16 cellular contexts compared by ENCODE assay signal in the genomic region with DNA sequence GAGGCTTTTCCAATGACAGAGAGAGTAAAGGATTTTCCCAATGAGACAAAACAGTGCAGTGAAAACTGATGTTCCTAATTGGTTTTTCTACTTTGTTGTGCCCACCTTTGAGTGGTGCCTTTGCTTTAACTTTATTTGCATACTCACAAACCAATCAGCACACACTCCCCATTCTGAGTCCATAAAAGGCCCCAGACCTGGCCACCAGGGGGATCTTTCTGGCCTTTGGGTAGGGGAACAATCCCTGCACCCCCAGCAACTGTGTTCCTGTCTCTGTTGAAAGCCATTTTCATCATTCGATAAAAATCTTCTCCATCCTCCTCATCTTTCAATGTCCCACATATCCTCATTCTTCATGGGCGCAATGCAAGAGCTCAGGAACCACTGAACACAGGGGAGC.
DNase-seq lines count a peak whose midpoint lies in the region; ATAC-seq, FAIRE-seq and TF ChIP-seq lines count a peak whose summit lies in the region.
"Had no signal": no experiment of that assay in that cellular context is flagged by ENCODE, and none has a peak within 500 bp of the region (broad histone marks: within the 10 kb centered on the region; RNA-seq: fewer than 3 reads in every experiment).

No MANE protein-coding gene starts in this region.

- no TSS peak for BruUV-seq in HCT116 (replicated peaks; lab: Mats Ljungman, UMichigan)
- no TSS peak for BruUV-seq in MCF 10A (replicated peaks; lab: Mats Ljungman, UMichigan)

- H3K4ac ChIP-seq in H1 (replicated peaks; ENCODE audit: insufficient read length, low read depth, low read length) = no peak overlapping the region

- H3K4me2 ChIP-seq in HCT116 (ENCODE audit: low read length) = no peak overlapping the region
- H3K4me2 ChIP-seq in H1 (ENCODE audit: insufficient read depth in 1 of 2, low read depth in 2 of 2, low read length in 2 of 2) = no peak overlapping the region
- H3K4me2 ChIP-seq: BLaER1 treated with 17β-estradiol and CSF1 and Interleukin-3, amounts not matched to agents 10 nM and 100 nM had no signal

- TF ChIP-seq RAD21 in HCT116 (IDR thresholded peaks at IDR 0.05; ENCODE audit: low read depth) (no peak), H1 (IDR thresholded peaks at IDR 0.05 in 1 of 2, conservative IDR thresholded peaks at IDR 0.05 in 1 of 2; ENCODE audit: low read depth in 2 of 2, low read length in 2 of 2) (peak in 1 of 2 experiments; percentile 26; a peak in 2 of 4 replicates)

- RAD21 ChIA-PET in HCT116 (lab: Charles Lee; ENCODE audit: low non-redundant PET in 1 of 2, low total read pairs in 2 of 2, uncharacterized antibody in 2 of 2, unreplicated experiment in 2 of 2) = no interaction called here

- H3K27ac ChIP-seq in HCT116 (ENCODE audit: low read depth, low read length) (no peak overlapping the region), H1 (ENCODE audit: low read depth, low read length) (no peak overlapping the region)
- H3K27ac ChIP-seq: 22Rv1; BLaER1 treated with 17β-estradiol and CSF1 and Interleukin-3, amounts not matched to agents 10 nM and 100 nM had no signal

- H2AK5ac ChIP-seq in H1 (ENCODE audit: low read depth, low read length) = no peak overlapping the region

- H4K8ac ChIP-seq in H1 (ENCODE audit: extremely low read depth, insufficient read depth, low read length) = no peak overlapping the region

- no peak overlapping the region for H3K9ac ChIP-seq in HCT116 (ENCODE audit: low read length)
- H3K9ac ChIP-seq in H1 (replicated peaks in 1 of 4; ENCODE audit: extremely low read depth in 1 of 4, low read depth in 3 of 4, low read length in 3 of 4) = no peak overlapping the region
- H3K9ac ChIP-seq: BLaER1 treated with 17β-estradiol and CSF1 and Interleukin-3, amounts not matched to agents 10 nM and 100 nM had no signal

- no peak overlapping the region for H2BK20ac ChIP-seq in H1 (ENCODE audit: low read length)

- peak; percentile 34 for DNase-seq in activated CD4-positive, alpha-beta T cell treated with anti-CD3 and anti-CD28 coated beads, Interleukin-2, amount 10 ng/mL, durations not matched to agents 24 days and 14 days
- DNase-seq in activated CD4-positive, alpha-beta T cell treated with anti-CD3 and anti-CD28 coated beads for 4 hours = no peak
- DNase-seq in HCT116 (ENCODE audit: low read depth, low spot score) (no peak), H1 (ENCODE audit: low read depth in 1 of 2, low spot score in 2 of 2) (peak in 1 of 2 experiments; percentile 62), NOMO-1 treated with dmso at 0.1 percent for 144 hours (lab: John Stamatoyannopoulos, UW; ENCODE audit: unreplicated experiment) (no peak), MCF 10A (ENCODE audit: unreplicated experiment) (no peak), NCI-H524 treated with DMSO at 0.1 percent for 48 hours (lab: John Stamatoyannopoulos, UW) (no peak)
- no peak for DNase-seq in activated T-cell treated with anti-CD3 and anti-CD28 coated beads, Interleukin-2, amount 50 U/mL, for 72 hours
- DNase-seq: AML-193; CD4-positive, alpha-beta memory T cell; DMS79; GOT3 had no signal

- peaks cover 51% of the 10 kb centered on the region for H3K27me3 ChIP-seq in HCT116 (ENCODE audit: insufficient read depth, low read length)
- no peaks in the 10 kb centered on the region for H3K27me3 ChIP-seq in H1 (replicated peaks in 1 of 4; ENCODE audit: control insufficient read depth in 3 of 4, extremely low read depth in 1 of 4, insufficient read depth in 3 of 4, low read length in 3 of 4)
- H3K27me3 ChIP-seq: BLaER1 treated with 17β-estradiol and CSF1 and Interleukin-3, amounts not matched to agents 10 nM and 100 nM had no signal

- FAIRE-seq in H1 (lab: Jason Lieb, UNC) = peak; percentile 52
- FAIRE-seq: GM12878, K562 had no signal

- H2BK12ac ChIP-seq in H1 (ENCODE audit: low read depth, low read length) = no peak overlapping the region

- H3K36me3 ChIP-seq in HCT116 (ENCODE audit: control insufficient read depth in 1 of 2, insufficient read depth in 2 of 2, low read length in 2 of 2) = no peaks in the 10 kb centered on the region
- no peaks in the 10 kb centered on the region for H3K36me3 ChIP-seq in H1 (ENCODE audit: control insufficient read depth in 2 of 4, insufficient read depth in 4 of 4, low read length in 3 of 4)
- H3K36me3 ChIP-seq: BLaER1 treated with 17β-estradiol and CSF1 and Interleukin-3, amounts not matched to agents 10 nM and 100 nM had no signal

- no peaks in the 10 kb centered on the region for H3K23me2 ChIP-seq in H1 (ENCODE audit: low read depth, low read length)

- no peak overlapping the region for H4K91ac ChIP-seq in H1 (replicated peaks; ENCODE audit: insufficient read length, low read length)

- POLR2A ChIA-PET in HCT116 (lab: Charles Lee) (no interaction called here), H1 (lab: Charles Lee; ENCODE audit: partially characterized antibody) (no interaction called here), MCF 10A (lab: Yijun Ruan, JAX) (no interaction called here)

- H2BK120ac ChIP-seq in H1 (replicated peaks; ENCODE audit: low read depth, low read length) = no peak overlapping the region

- no peaks in the 10 kb centered on the region for H3K4me1 Mint-ChIP-seq in activated CD4-positive, alpha-beta T cell treated with anti-CD3 and anti-CD28 coated beads, Interleukin-2, amount 10 ng/mL, durations not matched to agents 24 days and 14 days
- H3K4me1 Mint-ChIP-seq in activated T-cell treated with anti-CD3 and anti-CD28 coated beads, Interleukin-2, amount 50 U/mL, for 72 hours (ENCODE audit: low read depth) = no peaks in the 10 kb centered on the region
- no peaks in the 10 kb centered on the region for H3K4me1 Mint-ChIP-seq in MCF 10A (ENCODE audit: insufficient read depth, unreplicated experiment)
- H3K4me1 Mint-ChIP-seq: CD4-positive, alpha-beta memory T cell had no signal

- H2BK5ac ChIP-seq in H1 (ENCODE audit: low read depth, low read length) = no peak overlapping the region

- H3K9me2 ChIP-seq in HCT116 (ENCODE audit: insufficient read depth) = no peaks in the 10 kb centered on the region

- no peak overlapping the region; the same call in 1 of the 2 replicates for H2BK15ac ChIP-seq in H1 (ENCODE audit: low read length)

- H3K79me2 ChIP-seq in HCT116 (ENCODE audit: insufficient read depth, low read length) = no peaks in the 10 kb centered on the region
- H3K79me2 ChIP-seq in H1 (ENCODE audit: control insufficient read depth in 1 of 2, insufficient read depth in 2 of 2, low read length in 2 of 2) = no peaks in the 10 kb centered on the region

- no peak overlapping the region for H3K18ac ChIP-seq in H1 (ENCODE audit: extremely low read depth, low read length)

- no peaks in the 10 kb centered on the region for H3K4me1 ChIP-seq in HCT116 (ENCODE audit: control insufficient read depth in 1 of 2, insufficient read depth in 2 of 2, low read length in 2 of 2)
- no peaks in the 10 kb centered on the region for H3K4me1 ChIP-seq in H1 (replicated peaks in 1 of 4; ENCODE audit: control insufficient read depth in 3 of 4, insufficient read depth in 4 of 4, low read length in 3 of 4)
- H3K4me1 ChIP-seq: BLaER1 treated with 17β-estradiol and CSF1 and Interleukin-3, amounts not matched to agents 10 nM and 100 nM had no signal

- H3K9me3 ChIP-seq in HCT116 (ENCODE audit: control insufficient read depth in 1 of 2, insufficient read depth in 1 of 2, low read depth in 1 of 2, low read length in 2 of 2) = no peaks in the 10 kb centered on the region
- no peaks in the 10 kb centered on the region for H3K9me3 ChIP-seq in H1 (ENCODE audit: insufficient read depth in 2 of 2, low read depth in 1 of 2, low read length in 1 of 2)
- H3K9me3 ChIP-seq: BLaER1 treated with 17β-estradiol and CSF1 and Interleukin-3, amounts not matched to agents 10 nM and 100 nM had no signal

- CTCF ChIA-PET in HCT116 (lab: Charles Lee) = no interaction called here
- CTCF ChIA-PET in H1 (lab: Charles Lee; ENCODE audit: partially characterized antibody) = interaction anchor here (0.7 to 1.0 kb wide), 2 partner anchors 14 to 26 kb away, joined by 3 to 4 read pairs; no protein-coding TSS in a partner anchor
- CTCF ChIA-PET in MCF 10A (lab: Yijun Ruan, JAX) = interaction anchor here (0.5 to 1.0 kb wide), 3 partner anchors 87 to 341 kb away, joined by 3 to 4 read pairs (median 3); no protein-coding TSS in a partner anchor

- H3K9me3 Mint-ChIP-seq in activated CD4-positive, alpha-beta T cell treated with anti-CD3 and anti-CD28 coated beads, Interleukin-2, amount 10 ng/mL, durations not matched to agents 24 days and 14 days = no peaks in the 10 kb centered on the region
- peaks cover 0 to under 1% of the 10 kb centered on the region in 2 donors for H3K9me3 Mint-ChIP-seq in activated T-cell treated with anti-CD3 and anti-CD28 coated beads, Interleukin-2, amount 50 U/mL, for 72 hours
- no peaks in the 10 kb centered on the region for H3K9me3 Mint-ChIP-seq in MCF 10A (ENCODE audit: unreplicated experiment)

- no peak overlapping the region for H3K4me3 ChIP-seq in HCT116 (replicated peaks in 1 of 2; ENCODE audit: low read depth in 1 of 2, low read length in 2 of 2)
- H3K4me3 ChIP-seq in H1 (ENCODE audit: extremely low read depth in 1 of 4, insufficient read depth in 2 of 4, low read depth in 3 of 4, low read length in 4 of 4) = no peak overlapping the region
- H3K4me3 ChIP-seq: BLaER1 treated with 17β-estradiol and CSF1 and Interleukin-3, amounts not matched to agents 10 nM and 100 nM; GM12878; K562 had no signal

- H3K14ac ChIP-seq in H1 (ENCODE audit: insufficient read length) = no peak overlapping the region

- H2AFZ ChIP-seq in HCT116 (ENCODE audit: low read depth, low read length, poor library complexity, severe bottlenecking) (no peak overlapping the region), H1 (ENCODE audit: low read length) (peak overlapping the region; percentile 37; the same call in 1 of the 2 replicates)

- TF ChIP-seq POLR2A in HCT116 (IDR thresholded peaks at IDR 0.05; ENCODE audit: borderline replicate concordance, extremely low read depth, insufficient read depth, insufficient read length) (no peak), H1 (IDR thresholded peaks at IDR 0.05; ENCODE audit: control extremely low read depth in 1 of 2, low read depth in 2 of 2, low read length in 2 of 2) (no peak)

- intact Hi-C loops in activated CD4-positive, alpha-beta T cell treated with anti-CD3 and anti-CD28 coated beads, Interleukin-2, amount 10 ng/mL, durations not matched to agents 24 days and 14 days (cut with micrococcal nuclease) = no loop called here
- intact Hi-C loops in HCT116 (cut with micrococcal nuclease) (no loop called here), MCF 10A (cut with micrococcal nuclease) (no loop called here)

- WGBS in H1 (ENCODE audit: extremely low coverage in 1 of 2, insufficient coverage in 1 of 2, insufficient read length in 1 of 2, insufficient replicate concordance in 2 of 2, low coverage in 1 of 2, low lambda C conversion rate in 2 of 2, missing lambda C conversion rate in 1 of 2), 2 experiments = 96% methylated on average over 2 of the region's 2 CpGs; no CpG with 5 or more reads in 1 of the 2 experiments

- H3K36me3 Mint-ChIP-seq in activated CD4-positive, alpha-beta T cell treated with anti-CD3 and anti-CD28 coated beads, Interleukin-2, amount 10 ng/mL, durations not matched to agents 24 days and 14 days (ENCODE audit: low read depth) = no peaks in the 10 kb centered on the region
- no peaks in the 10 kb centered on the region for H3K36me3 Mint-ChIP-seq in activated T-cell treated with anti-CD3 and anti-CD28 coated beads, Interleukin-2, amount 50 U/mL, for 72 hours (ENCODE audit: insufficient read depth in 2 of 2)
- H3K36me3 Mint-ChIP-seq in MCF 10A (ENCODE audit: insufficient read depth, unreplicated experiment) = no peaks in the 10 kb centered on the region
- H3K36me3 Mint-ChIP-seq: CD4-positive, alpha-beta memory T cell had no signal

- no peak overlapping the region for H3K4me3 Mint-ChIP-seq in activated CD4-positive, alpha-beta T cell treated with anti-CD3 and anti-CD28 coated beads, Interleukin-2, amount 10 ng/mL, durations not matched to agents 24 days and 14 days
- no peak overlapping the region for H3K4me3 Mint-ChIP-seq in activated T-cell treated with anti-CD3 and anti-CD28 coated beads, Interleukin-2, amount 50 U/mL, for 72 hours
- no peak overlapping the region for H3K4me3 Mint-ChIP-seq in MCF 10A (ENCODE audit: unreplicated experiment)
- H3K4me3 Mint-ChIP-seq: CD4-positive, alpha-beta memory T cell had no signal

- no peaks in the 10 kb centered on the region for H3K27me3 Mint-ChIP-seq in activated CD4-positive, alpha-beta T cell treated with anti-CD3 and anti-CD28 coated beads, Interleukin-2, amount 10 ng/mL, durations not matched to agents 24 days and 14 days
- peaks cover 8% of the 10 kb centered on the region for H3K27me3 Mint-ChIP-seq in activated T-cell treated with anti-CD3 and anti-CD28 coated beads, Interleukin-2, amount 50 U/mL, for 72 hours (ENCODE audit: low read depth)
- H3K27me3 Mint-ChIP-seq in MCF 10A (ENCODE audit: insufficient read depth, unreplicated experiment) = peaks cover 64% of the 10 kb centered on the region

- no peak for TF ChIP-seq EP300 in H1 (IDR thresholded peaks at IDR 0.05; ENCODE audit: borderline replicate concordance in 1 of 2, low read depth in 2 of 2, low read length in 2 of 2)

- no peak overlapping the region for H4K5ac ChIP-seq in H1 (ENCODE audit: insufficient read length, low read depth, low read length)

- H3K27ac Mint-ChIP-seq in activated CD4-positive, alpha-beta T cell treated with anti-CD3 and anti-CD28 coated beads, Interleukin-2, amount 10 ng/mL, durations not matched to agents 24 days and 14 days = no peak overlapping the region
- no peak overlapping the region for H3K27ac Mint-ChIP-seq in activated T-cell treated with anti-CD3 and anti-CD28 coated beads, Interleukin-2, amount 50 U/mL, for 72 hours
- no peak overlapping the region for H3K27ac Mint-ChIP-seq in MCF 10A (ENCODE audit: low read depth, unreplicated experiment)
- H3K27ac Mint-ChIP-seq: CD4-positive, alpha-beta memory T cell had no signal

- no peak for ATAC-seq in HCT116
- ATAC-seq in activated T-cell treated with anti-CD3 and anti-CD28 coated beads, Interleukin-2, amount 50 U/mL, for 72 hours (replicated peaks in 1 of 2) = no peak
- ATAC-seq: GM12878, K562 had no signal

- H3K23ac ChIP-seq in H1 (ENCODE audit: insufficient read length) = no peak overlapping the region

- H3K79me1 ChIP-seq in H1 (ENCODE audit: low read depth, low read length) = no peaks in the 10 kb centered on the region

- H4K20me1 ChIP-seq in HCT116 (ENCODE audit: insufficient read depth) = no peaks in the 10 kb centered on the region
- no peaks in the 10 kb centered on the region for H4K20me1 ChIP-seq in H1 (replicated peaks in 1 of 2; ENCODE audit: control insufficient read depth in 1 of 2, insufficient read depth in 2 of 2, low read length in 2 of 2)
- H4K20me1 ChIP-seq: BLaER1 treated with 17β-estradiol and CSF1 and Interleukin-3, amounts not matched to agents 10 nM and 100 nM had no signal

- TF ChIP-seq CTCF in HCT116 (IDR thresholded peaks at IDR 0.05 in 2 of 3, conservative IDR thresholded peaks at IDR 0.05 in 1 of 3; ENCODE audit: borderline replicate concordance in 1 of 3, insufficient read depth in 1 of 3, low read depth in 2 of 3, low read length in 2 of 3) (peak in 2 of 3 experiments; percentile 22 to 23; a peak in 1 of 6 replicates), H1 (IDR thresholded peaks at IDR 0.05; ENCODE audit: control extremely low read depth in 1 of 3, insufficient read depth in 1 of 3, low read depth in 1 of 3, low read length in 3 of 3) (peak; percentile 23 to 38 (median 27)), MCF 10A (IDR thresholded peaks at IDR 0.05; ENCODE audit: unreplicated experiment) (no peak)

- H3K56ac ChIP-seq in H1 (replicated peaks; ENCODE audit: insufficient read length, low read depth, low read length) = no peak overlapping the region
